In genomic region chr5:126450895-126451294, GRCh38 we compare ENCODE assay signal across 15 cellular contexts. TPM values are rescaled to one million over a fixed set of nuclear protein-coding genes. Genes with fewer than 3 reads are reported as not detected.
DNase-seq lines count a peak whose midpoint lies in the region; ATAC-seq and TF ChIP-seq lines count a peak whose summit lies in the region.
"Had no signal": no experiment of that assay in that cellular context is flagged by ENCODE, and none has a peak within 500 bp of the region (broad histone marks: within the 10 kb centered on the region; RNA-seq: fewer than 3 reads in every experiment).

No MANE protein-coding gene starts in this region.

- no peaks in the 10 kb centered on the region for H3K27me3 Mint-ChIP-seq in activated T-cell treated with anti-CD3 and anti-CD28 coated beads, Interleukin-2, amount 50 U/mL, for 72 hours (ENCODE audit: low read depth)
- H3K27me3 Mint-ChIP-seq in activated CD8-positive, alpha-beta T cell treated with anti-CD3 and anti-CD28 coated beads, Interleukin-2, amount 10 ng/mL, durations not matched to agents 7 days and 5 days (ENCODE audit: low read depth) = no peaks in the 10 kb centered on the region
- H3K27me3 Mint-ChIP-seq in effector memory CD8-positive, alpha-beta T cell = no peaks in the 10 kb centered on the region
- no peaks in the 10 kb centered on the region for H3K27me3 Mint-ChIP-seq in type B pancreatic cell

- peaks cover 0 to 2% of the 10 kb centered on the region in 2 donors for H3K9me3 Mint-ChIP-seq in activated T-cell treated with anti-CD3 and anti-CD28 coated beads, Interleukin-2, amount 50 U/mL, for 72 hours
- H3K9me3 Mint-ChIP-seq in activated CD8-positive, alpha-beta T cell treated with anti-CD3 and anti-CD28 coated beads, Interleukin-2, amount 10 ng/mL, durations not matched to agents 7 days and 5 days (ENCODE audit: insufficient read depth) = no peaks in the 10 kb centered on the region
- no peaks in the 10 kb centered on the region for H3K9me3 Mint-ChIP-seq in effector memory CD8-positive, alpha-beta T cell
- H3K9me3 Mint-ChIP-seq in type B pancreatic cell = peaks cover 11% of the 10 kb centered on the region

- peaks cover 2 to 6% of the 10 kb centered on the region in 2 donors for H3K36me3 Mint-ChIP-seq in activated T-cell treated with anti-CD3 and anti-CD28 coated beads, Interleukin-2, amount 50 U/mL, for 72 hours (ENCODE audit: insufficient read depth in 2 of 2)
- H3K36me3 Mint-ChIP-seq in activated CD8-positive, alpha-beta T cell treated with anti-CD3 and anti-CD28 coated beads, Interleukin-2, amount 10 ng/mL, durations not matched to agents 7 days and 5 days (ENCODE audit: low read depth) = peaks cover 12% of the 10 kb centered on the region
- peaks cover 19% of the 10 kb centered on the region for H3K36me3 Mint-ChIP-seq in effector memory CD8-positive, alpha-beta T cell (ENCODE audit: insufficient read depth)
- H3K36me3 Mint-ChIP-seq in type B pancreatic cell = peaks cover 24% of the 10 kb centered on the region

- TF ChIP-seq CTCF in type B pancreatic cell (conservative IDR thresholded peaks at IDR 0.05) = no peak

- CTCF ChIA-PET in activated CD8-positive, alpha-beta T cell treated with anti-CD3 and anti-CD28 coated beads, Interleukin-2, amount 10 ng/mL, durations not matched to agents 7 days and 5 days (lab: Charles Lee) = interaction anchor here (1.2 to 3.3 kb wide), 3 partner anchors 13 to 49 kb away, joined by 4 to 20 read pairs (median 4); no protein-coding TSS in a partner anchor

- POLR2A ChIA-PET in activated CD8-positive, alpha-beta T cell treated with anti-CD3 and anti-CD28 coated beads, Interleukin-2, amount 10 ng/mL, durations not matched to agents 7 days and 5 days (lab: Charles Lee) = interaction anchor here (3.5 kb wide), 1 partner anchor 27 kb away, joined by 35 read pairs; the partner anchor contains the start of gene GRAMD2B

- H3K27ac Mint-ChIP-seq in activated T-cell treated with anti-CD3 and anti-CD28 coated beads, Interleukin-2, amount 50 U/mL, for 72 hours = no peak overlapping the region
- peak overlapping the region; percentile 100 for H3K27ac Mint-ChIP-seq in activated CD8-positive, alpha-beta T cell treated with anti-CD3 and anti-CD28 coated beads, Interleukin-2, amount 10 ng/mL, durations not matched to agents 7 days and 5 days
- H3K27ac Mint-ChIP-seq in effector memory CD8-positive, alpha-beta T cell = peak overlapping the region; percentile 97 to 99
- peak overlapping the region; percentile 68 for H3K27ac Mint-ChIP-seq in type B pancreatic cell

- peak overlapping the region; percentile 93 to 98 for H3K4me3 Mint-ChIP-seq in activated T-cell treated with anti-CD3 and anti-CD28 coated beads, Interleukin-2, amount 50 U/mL, for 72 hours
- H3K4me3 Mint-ChIP-seq in activated CD8-positive, alpha-beta T cell treated with anti-CD3 and anti-CD28 coated beads, Interleukin-2, amount 10 ng/mL, durations not matched to agents 7 days and 5 days = peak overlapping the region; percentile 82
- peak overlapping the region; percentile 86 to 90 for H3K4me3 Mint-ChIP-seq in effector memory CD8-positive, alpha-beta T cell
- H3K4me3 Mint-ChIP-seq in type B pancreatic cell = no peak overlapping the region

- H3K4me1 Mint-ChIP-seq in activated T-cell treated with anti-CD3 and anti-CD28 coated beads, Interleukin-2, amount 50 U/mL, for 72 hours (ENCODE audit: low read depth) = peaks cover 78% of the 10 kb centered on the region
- H3K4me1 Mint-ChIP-seq in activated CD8-positive, alpha-beta T cell treated with anti-CD3 and anti-CD28 coated beads, Interleukin-2, amount 10 ng/mL, durations not matched to agents 7 days and 5 days (ENCODE audit: low read depth) = peaks cover 49% of the 10 kb centered on the region
- H3K4me1 Mint-ChIP-seq in effector memory CD8-positive, alpha-beta T cell (ENCODE audit: low read depth in 2 of 2) = peaks cover 25 to 43% of the 10 kb centered on the region in 2 donors
- H3K4me1 Mint-ChIP-seq in type B pancreatic cell (ENCODE audit: unreplicated experiment) = peaks cover 18% of the 10 kb centered on the region

- ATAC-seq in activated T-cell treated with anti-CD3 and anti-CD28 coated beads, Interleukin-2, amount 50 U/mL, for 72 hours (replicated peaks in 1 of 2) = no peak
- no peak for ATAC-seq in activated CD8-positive, alpha-beta T cell treated with anti-CD3 and anti-CD28 coated beads, Interleukin-2, amount 10 ng/mL, durations not matched to agents 7 days and 5 days
- ATAC-seq in effector memory CD8-positive, alpha-beta T cell (replicated peaks) = no peak
- ATAC-seq in GM21528 (IDR thresholded peaks at IDR 0.05; ENCODE audit: low FRiP score, unreplicated experiment) = no peak

- DNase-seq in activated T-cell treated with anti-CD3 and anti-CD28 coated beads, Interleukin-2, amount 50 U/mL, for 72 hours = no peak
- DNase-seq in activated T-cell treated with anti-CD3 and anti-CD28 coated beads, Interleukin-2, amount 50 U/mL, for 48 hours = no peak
- no peak for DNase-seq in activated CD8-positive, alpha-beta T cell treated with anti-CD3 and anti-CD28 coated beads, Interleukin-2, amount 10 ng/mL, durations not matched to agents 7 days and 5 days
- no peak for DNase-seq in effector memory CD8-positive, alpha-beta T cell
- DNase-seq in type B pancreatic cell (ENCODE audit: extremely low spot score, unreplicated experiment) (no peak), epidermal melanocyte (ENCODE audit: insufficient read length, low spot score) (no peak), NCI-H1092 (lab: John Stamatoyannopoulos, UW) (no peak)
- DNase-seq: Caco-2, GF-D8, left ventricle myocardium inferior, NCI-H1694 treated with DMSO at 0.1 percent for 48 hours, NCI-H446 treated with DMSO at 0.1 percent for 48 hours, WERI-Rb-1 had no signal

RNA-seq across cellular contexts. Expression of gene GRAMD2B, which starts 27.7 kb away (rescaled TPM):
- 10 to 100 TPM; 12.7 to 15.7 TPM for total RNA-seq in activated T-cell treated with anti-CD3 and anti-CD28 coated beads, Interleukin-2, amount 50 U/mL, for 72 hours
- 1 to 10 TPM; 3.3 to 6.5 TPM for total RNA-seq in activated CD8-positive, alpha-beta T cell treated with anti-CD3 and anti-CD28 coated beads, Interleukin-2, amount 10 ng/mL, durations not matched to agents 7 days and 5 days
- 18.3 and 21.5 TPM in 2 replicates for total RNA-seq in type B pancreatic cell (ENCODE audit: low replicate concordance)
- total RNA-seq: OCI-LY7 had no signal
